8 cellular contexts compared by ENCODE assay signal in the genomic region with DNA sequence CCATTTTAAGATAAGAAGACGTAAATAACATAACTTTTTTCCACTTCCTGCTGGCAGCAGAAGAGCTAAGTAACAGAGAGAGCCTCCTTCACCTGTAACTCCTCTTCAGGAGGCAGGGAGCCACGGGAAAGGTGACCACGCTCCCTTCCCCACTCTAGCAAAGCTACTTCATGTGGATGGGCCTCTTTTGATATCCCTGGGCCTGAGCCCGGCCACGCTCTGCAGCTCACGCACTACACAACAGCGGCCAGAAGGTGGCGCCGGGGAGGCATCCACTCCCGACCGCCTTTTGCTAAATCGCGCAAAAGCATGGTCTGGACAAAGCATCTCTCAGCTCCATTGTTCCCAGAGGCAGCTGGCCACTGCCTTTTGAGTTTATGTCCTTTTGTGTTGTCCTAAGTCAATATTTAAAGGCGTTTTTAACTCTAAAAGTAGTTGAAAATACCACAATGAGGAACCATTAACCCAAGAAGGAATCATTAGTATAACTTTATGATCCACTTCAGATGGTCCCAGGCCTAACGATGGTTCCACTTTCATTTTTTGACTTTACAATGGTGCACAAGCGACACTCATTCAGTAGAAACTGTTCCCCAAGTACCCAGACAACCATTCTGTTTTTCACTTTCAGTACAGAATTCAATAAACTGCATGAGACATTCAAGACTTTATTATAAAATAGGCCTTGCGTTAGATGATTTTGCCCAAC. TPM values are rescaled to one million over a fixed set of nuclear protein-coding genes. Genes with fewer than 3 reads are reported as not detected.
A peak's percentile ranks its signal among the peaks of the same experiment; 100 is the strongest.
DNase-seq lines count a peak whose midpoint lies in the region; ATAC-seq and TF ChIP-seq lines count a peak whose summit lies in the region.

No MANE protein-coding gene starts in this region.

- H3K4me2 ChIP-seq in GM23248 (ENCODE audit: unreplicated experiment) (no peak overlapping the region), KMS-11 (peak overlapping the region; percentile 46)

- H3K4me1 ChIP-seq in GM23248 (ENCODE audit: insufficient read depth): peaks cover 3% of the 10 kb centered on the region; the same call in 1 of the 2 replicates
- H3K4me1 ChIP-seq in KMS-11 (ENCODE audit: low read depth, poor library complexity, severe bottlenecking): peaks cover 57% of the 10 kb centered on the region
- peaks cover 10% of the 10 kb centered on the region; the same call in 1 of the 2 replicates for H3K4me1 ChIP-seq in Panc1 (ENCODE audit: control insufficient read depth, insufficient read depth, low read length)
- H3K4me1 ChIP-seq in stomach: peaks cover 0 to 20% (median 14%) of the 10 kb centered on the region in 4 donors

- H3F3A ChIP-seq in GM23248 (ENCODE audit: insufficient read depth): peaks cover 5% of the 10 kb centered on the region; the same call in 1 of the 2 replicates

- intact Hi-C loops in Panc1 (cut with micrococcal nuclease; ENCODE audit: unreplicated experiment) (loop anchor here (1.0 to 5.0 kb wide), 3 partner anchors 49 to 141 kb away; no protein-coding TSS in a partner anchor), stomach (cut with DNase I; ENCODE audit: low total_unique reads) (loop anchor here (10.0 kb wide), 2 partner anchors 81 to 141 kb away; no protein-coding TSS in a partner anchor)

- TF ChIP-seq POLR2A in stomach (IDR thresholded peaks at IDR 0.05): no peak

- no peaks in the 10 kb centered on the region for H3K9me3 Mint-ChIP-seq in activated T-cell treated with anti-CD3 and anti-CD28 coated beads, Interleukin-2, amount 50 U/mL, for 4 hours
- H3K9me3 Mint-ChIP-seq in neural crest cell: no peaks in the 10 kb centered on the region

- no peak overlapping the region for H3K4me3 ChIP-seq in GM23248
- no peak overlapping the region for H3K4me3 ChIP-seq in KMS-11 (IDR thresholded peaks at IDR 0.05; ENCODE audit: insufficient read depth, low read depth, low read length)
- no peak overlapping the region for H3K4me3 ChIP-seq in Panc1 (ENCODE audit: low read depth in 2 of 2, low read length in 2 of 2)
- H3K4me3 ChIP-seq in fibroblast of mammary gland (ENCODE audit: control insufficient read depth, low read depth, low read length): no peak overlapping the region
- H3K4me3 ChIP-seq in stomach: no peak overlapping the region

- TF ChIP-seq CTCF in KMS-11 (conservative IDR thresholded peaks at IDR 0.05; ENCODE audit: low read depth, low read length) (peak; percentile 98), Panc1 (IDR thresholded peaks at IDR 0.05) (peak; percentile 98), fibroblast of mammary gland (conservative IDR thresholded peaks at IDR 0.05; ENCODE audit: control insufficient read depth, insufficient read depth, low read depth, low read length) (peak; percentile 91), neural crest cell (conservative IDR thresholded peaks at IDR 0.05) (peak; percentile 96), stomach (IDR thresholded peaks at IDR 0.05) (peak in 5 of 7 experiments; percentile 84 to 94 (median 89))

- H2AFZ ChIP-seq in GM23248: peak overlapping the region; percentile 21; the same call in 1 of the 2 replicates
- peak overlapping the region; percentile 58 for H2AFZ ChIP-seq in KMS-11 (ENCODE audit: low read depth)

- CTCF ChIA-PET in Panc1 (lab: Charles Lee): interaction anchor here (0.6 to 1.3 kb wide), 9 partner anchors 17 to 139 kb away, joined by 3 to 6 read pairs (median 4); no protein-coding TSS in a partner anchor

- H3K27me3 Mint-ChIP-seq in activated T-cell treated with anti-CD3 and anti-CD28 coated beads, Interleukin-2, amount 50 U/mL, for 4 hours (ENCODE audit: low read depth): no peaks in the 10 kb centered on the region
- H3K27me3 Mint-ChIP-seq in neural crest cell (ENCODE audit: low read depth): no peaks in the 10 kb centered on the region

- POLR2A ChIA-PET in Panc1 (lab: Charles Lee): interaction anchor here (0.8 kb wide), 1 partner anchor 49 kb away, joined by 3 read pairs; no protein-coding TSS in a partner anchor

- H3K27ac ChIP-seq in GM23248: no peak overlapping the region
- peak overlapping the region; percentile 31; the same call in 1 of the 2 replicates for H3K27ac ChIP-seq in KMS-11
- H3K27ac ChIP-seq in Panc1 (ENCODE audit: low read length): no peak overlapping the region
- no peak overlapping the region for H3K27ac ChIP-seq in stomach

- WGBS in GM23248 (ENCODE audit: low coverage in 1 of 2, low lambda C conversion rate in 2 of 2, missing lambda C conversion rate in 2 of 2), 2 experiments: 24 to 26% methylated on average over 16 to 17 of the region's 17 CpGs
- whole genome bisulfite sequencing in stomach, 5 donors: 18 to 27% (median 21%) methylated on average over 12 to 17 of the region's 17 CpGs

- DNase-seq in ELR (ENCODE audit: low read depth) (peak; percentile 81), GM23248 (peak; percentile 89), Panc1 (ENCODE audit: low read depth, low spot score) (no peak), fibroblast of mammary gland (ENCODE audit: low read depth) (peak; percentile 68), neural crest cell (ENCODE audit: low read depth, low spot score) (peak; percentile 95), stomach (peak; percentile 90)
- DNase-seq in activated T-cell treated with anti-CD3 and anti-CD28 coated beads, Interleukin-2, amount 50 U/mL, for 4 hours: peak; percentile 76

- no peaks in the 10 kb centered on the region for H3K27me3 ChIP-seq in GM23248 (replicated peaks; ENCODE audit: insufficient read depth)
- H3K27me3 ChIP-seq in KMS-11 (ENCODE audit: insufficient read depth, low read depth): no peaks in the 10 kb centered on the region
- H3K27me3 ChIP-seq in Panc1 (ENCODE audit: control insufficient read depth, insufficient read depth, low read length): no peaks in the 10 kb centered on the region
- H3K27me3 ChIP-seq in stomach: no peaks in the 10 kb centered on the region

- H3K36me3 Mint-ChIP-seq in activated T-cell treated with anti-CD3 and anti-CD28 coated beads, Interleukin-2, amount 50 U/mL, for 4 hours (ENCODE audit: insufficient read depth): no peaks in the 10 kb centered on the region
- peaks cover 9% of the 10 kb centered on the region for H3K36me3 Mint-ChIP-seq in neural crest cell (ENCODE audit: low read depth)

- H3K9ac ChIP-seq in GM23248 (no peak overlapping the region), KMS-11 (peak overlapping the region; percentile 14; the same call in 1 of the 2 replicates)

- peak overlapping the region; percentile 83 for H3K27ac Mint-ChIP-seq in neural crest cell (ENCODE audit: unreplicated experiment)

- BruUV-seq in Panc1 (replicated peaks; lab: Mats Ljungman, UMichigan): no TSS peak

- no peaks in the 10 kb centered on the region for H3K9me2 ChIP-seq in GM23248 (ENCODE audit: insufficient read depth)

- ATAC-seq in Panc1: peak; percentile 99
- ATAC-seq in activated T-cell treated with anti-CD3 and anti-CD28 coated beads, Interleukin-2, amount 50 U/mL, for 4 hours: peak; percentile 96 to 97

- no peak for TF ChIP-seq EP300 in stomach (IDR thresholded peaks at IDR 0.05)

- peaks cover 8% of the 10 kb centered on the region for H3K4me1 Mint-ChIP-seq in activated T-cell treated with anti-CD3 and anti-CD28 coated beads, Interleukin-2, amount 50 U/mL, for 4 hours (ENCODE audit: low read depth)
- peaks cover 9% of the 10 kb centered on the region for H3K4me1 Mint-ChIP-seq in neural crest cell

- no peaks in the 10 kb centered on the region for H4K20me1 ChIP-seq in GM23248 (ENCODE audit: insufficient read depth)
- no peaks in the 10 kb centered on the region for H4K20me1 ChIP-seq in KMS-11 (ENCODE audit: insufficient read depth)

- no peak overlapping the region for H3K4me3 Mint-ChIP-seq in activated T-cell treated with anti-CD3 and anti-CD28 coated beads, Interleukin-2, amount 50 U/mL, for 4 hours
- no peak overlapping the region for H3K4me3 Mint-ChIP-seq in neural crest cell

- H3K79me2 ChIP-seq in GM23248 (ENCODE audit: insufficient read depth) (no peaks in the 10 kb centered on the region), KMS-11 (ENCODE audit: insufficient read depth, low read depth) (no peaks in the 10 kb centered on the region)

- in situ Hi-C loops in GM23248 (cut with MboI) (loop anchor here (10.0 kb wide), 1 partner anchor 121 kb away; no protein-coding TSS in a partner anchor), Panc1 (cut with HindIII; ENCODE audit: low pct_unique_long_range_greater_than_20kb, low sequenced_read_pairs) (no loop called here)

- H3K36me3 ChIP-seq in GM23248 (ENCODE audit: low read depth) (no peaks in the 10 kb centered on the region), KMS-11 (ENCODE audit: insufficient read depth) (no peaks in the 10 kb centered on the region), Panc1 (ENCODE audit: control insufficient read depth, insufficient read depth, low read length) (no peaks in the 10 kb centered on the region), stomach (peaks cover 0 to 42% (median 16%) of the 10 kb centered on the region in 4 donors)

- H3K9me3 ChIP-seq in GM23248 (ENCODE audit: low read depth) (no peaks in the 10 kb centered on the region), Panc1 (ENCODE audit: control insufficient read depth, insufficient read depth, low read depth, low read length) (no peaks in the 10 kb centered on the region), stomach (no peaks in the 10 kb centered on the region)

RNA-seq across cellular contexts. Expression of gene CMBL, which starts 23.6 kb away (rescaled TPM):
- 4.0 and 4.2 TPM in 2 replicates for total RNA-seq in GM23248 (2014; rRNA removed; shearing (Covaris generic))
- polyA plus RNA-seq in GM23248 (2016; fragmentation: Nextera tagmentation; extraction: Ambion mirVana) (14.6 and 16.0 TPM in 2 replicates), stomach (100 to 1,000 TPM in 1 of 3 donors, 10 to 100 TPM in 2; 19.0 to 153 (median 33.9) TPM)
- total RNA-seq in Panc1 (2021; ENCODE audit: unreplicated experiment) (43.2 TPM), neural crest cell (22.2 and 24.0 TPM in 2 replicates), stomach (10 to 100 TPM in 3 of 5 donors, 1 to 10 TPM in 1, not detected in 1; 2.7 to 23.1 (median 16.7) TPM)
- polyA plus RNA-seq in Panc1 (2012; ENCODE audit: insufficient read length): 68.8 TPM
- total RNA-seq in activated T-cell treated with anti-CD3 and anti-CD28 coated beads, Interleukin-2, amount 50 U/mL, for 4 hours: under 1 TPM; 0.76 to 0.94 (median 0.90) TPM

RNA-seq across cellular contexts. Expression of gene CCT5, which starts 34.0 kb away (rescaled TPM):
- 301 and 392 TPM in 2 replicates for total RNA-seq in GM23248 (2014; rRNA removed; shearing (Covaris generic))
- polyA plus RNA-seq in GM23248 (2016; fragmentation: Nextera tagmentation; extraction: Ambion mirVana) (257 and 264 TPM in 2 replicates), stomach (100 to 1,000 TPM; 104 to 116 (median 109) TPM)
- total RNA-seq in Panc1 (2021; ENCODE audit: unreplicated experiment) (476 TPM), neural crest cell (401 and 424 TPM in 2 replicates), stomach (100 to 1,000 TPM in 3 of 5 donors, 10 to 100 TPM in 2; 18.5 to 201 (median 116) TPM)
- polyA plus RNA-seq in Panc1 (2012; ENCODE audit: insufficient read length): 420 TPM
- 100 to 1,000 TPM; 597 to 728 (median 646) TPM for total RNA-seq in activated T-cell treated with anti-CD3 and anti-CD28 coated beads, Interleukin-2, amount 50 U/mL, for 4 hours

RNA-seq across cellular contexts. Expression of gene ATPSCKMT, which starts 34.4 kb away (rescaled TPM):
- total RNA-seq in GM23248 (2014; rRNA removed; shearing (Covaris generic)): 15.3 and 16.8 TPM in 2 replicates
- polyA plus RNA-seq in GM23248 (2016; fragmentation: Nextera tagmentation; extraction: Ambion mirVana) (12.8 and 13.9 TPM in 2 replicates), stomach (10 to 100 TPM in 2 of 3 donors, 1 to 10 TPM in 1; 8.1 to 12.0 (median 10.5) TPM)
- total RNA-seq in Panc1 (2021; ENCODE audit: unreplicated experiment) (23.1 TPM), neural crest cell (21.8 and 24.4 TPM in 2 replicates), stomach (10 to 100 TPM in 3 of 5 donors, 1 to 10 TPM in 2; 2.3 to 26.8 (median 20.7) TPM)
- polyA plus RNA-seq in Panc1 (2012; ENCODE audit: insufficient read length): 21.9 TPM
- 10 to 100 TPM; 25.3 to 32.5 (median 27.7) TPM for total RNA-seq in activated T-cell treated with anti-CD3 and anti-CD28 coated beads, Interleukin-2, amount 50 U/mL, for 4 hours
